In genomic region chr7:38349127-38349795, GRCh38 we compare ENCODE assay signal across 8 cellular contexts.
A peak's percentile ranks its signal among the peaks of the same experiment; 100 is the strongest.
DNase-seq lines count a peak whose midpoint lies in the region; ATAC-seq and TF ChIP-seq lines count a peak whose summit lies in the region.
"Not testable (repeated sequence)": the region's sequence is repeated elsewhere in the genome, so short reads cannot be mapped to it uniquely, and the experiment has no call there.

No MANE protein-coding gene starts in this region.

- not testable (repeated sequence) for BruUV-seq in OCI-LY7 (replicated peaks; lab: Mats Ljungman, UMichigan)

- not testable (repeated sequence) for H3K9me2 ChIP-seq in OCI-LY7 (ENCODE audit: insufficient read depth, low read length)

- H3K4me2 ChIP-seq in OCI-LY7 (ENCODE audit: low read length) = peak overlapping the region; percentile 87

- H3K27me3 Mint-ChIP-seq in activated CD8-positive, alpha-beta memory T cell treated with anti-CD3 and anti-CD28 coated beads, Interleukin-2, amount 10 ng/mL, durations not matched to agents 7 days and 5 days = not testable (repeated sequence)

- peak overlapping the region; percentile 79 for H3K27ac ChIP-seq in OCI-LY7 (ENCODE audit: low read depth, low read length, poor library complexity, severe bottlenecking)
- peak overlapping the region; percentile 85 for H3K27ac ChIP-seq in effector memory CD4-positive, alpha-beta T cell (ENCODE audit: insufficient read depth, low read length, poor library complexity, severe bottlenecking)

- not testable (repeated sequence) for H3K36me3 Mint-ChIP-seq in activated CD8-positive, alpha-beta memory T cell treated with anti-CD3 and anti-CD28 coated beads, Interleukin-2, amount 10 ng/mL, durations not matched to agents 7 days and 5 days

- ATAC-seq in GM18867 (IDR thresholded peaks at IDR 0.05; ENCODE audit: unreplicated experiment) (peak; percentile 32), GM21619 (IDR thresholded peaks at IDR 0.05; ENCODE audit: unreplicated experiment) (peak; percentile 31), HG03196 (IDR thresholded peaks at IDR 0.05; ENCODE audit: unreplicated experiment) (peak; percentile 36)
- not testable (repeated sequence) for ATAC-seq in activated CD8-positive, alpha-beta memory T cell treated with anti-CD3 and anti-CD28 coated beads, Interleukin-2, amount 10 ng/mL, durations not matched to agents 7 days and 5 days

- H3K4me3 Mint-ChIP-seq in activated CD8-positive, alpha-beta memory T cell treated with anti-CD3 and anti-CD28 coated beads, Interleukin-2, amount 10 ng/mL, durations not matched to agents 7 days and 5 days = peak overlapping the region; percentile 75

- H3K27ac Mint-ChIP-seq in activated CD8-positive, alpha-beta memory T cell treated with anti-CD3 and anti-CD28 coated beads, Interleukin-2, amount 10 ng/mL, durations not matched to agents 7 days and 5 days = peak overlapping the region; percentile 87

- H3K9me3 ChIP-seq in OCI-LY7 (ENCODE audit: low read length); effector memory CD4-positive, alpha-beta T cell (ENCODE audit: control insufficient read depth, low read length): not testable (repeated sequence)

- H3K27me3 ChIP-seq in effector memory CD4-positive, alpha-beta T cell (replicated peaks; ENCODE audit: control insufficient read depth, insufficient read depth, low read length, poor library complexity, severe bottlenecking) = not testable (repeated sequence)

- H3K79me2 ChIP-seq in OCI-LY7 (ENCODE audit: insufficient read depth, low read depth, low read length) = peaks cover 24% of the 10 kb centered on the region; the same call in 1 of the 2 replicates

- not testable (repeated sequence) for H4K20me1 ChIP-seq in OCI-LY7 (ENCODE audit: insufficient read depth, low read length)

- H3K4me3 ChIP-seq in OCI-LY7 (ENCODE audit: low read depth, low read length, poor library complexity, severe bottlenecking) = peak overlapping the region; percentile 63
- H3K4me3 ChIP-seq in effector memory CD4-positive, alpha-beta T cell (ENCODE audit: insufficient read depth, low read depth, low read length, poor library complexity, severe bottlenecking) = peak overlapping the region; percentile 29

- peak overlapping the region; percentile 72; the same call in 1 of the 2 replicates for H2AFZ ChIP-seq in OCI-LY7 (ENCODE audit: low read length)

- not testable (repeated sequence) for H3K36me3 ChIP-seq in OCI-LY7 (ENCODE audit: insufficient read depth, low read length); effector memory CD4-positive, alpha-beta T cell (ENCODE audit: control insufficient read depth, insufficient read depth, low read length)

- peaks cover 62% of the 10 kb centered on the region for H3K4me1 ChIP-seq in OCI-LY7 (ENCODE audit: insufficient read depth, low read length, poor library complexity, severe bottlenecking)
- not testable (repeated sequence) for H3K4me1 ChIP-seq in effector memory CD4-positive, alpha-beta T cell (ENCODE audit: control insufficient read depth, insufficient read depth, low read length, poor library complexity, severe bottlenecking)

- CTCF ChIA-PET in OCI-LY7 (lab: Charles Lee; ENCODE audit: unreplicated experiment) = interaction anchor here (0.9 to 1.7 kb wide), 3 partner anchors 9 to 17 kb away, joined by 3 to 13 read pairs (median 4); no protein-coding TSS in a partner anchor
- CTCF ChIA-PET in activated CD8-positive, alpha-beta memory T cell treated with anti-CD3 and anti-CD28 coated beads, Interleukin-2, amount 10 ng/mL, durations not matched to agents 7 days and 5 days (lab: Charles Lee) = not testable (repeated sequence)

- DNase-seq in CD1c-positive myeloid dendritic cell (ENCODE audit: extremely low spot score) (peak; percentile 70), OCI-LY7 (ENCODE audit: low spot score) (peak; percentile 33)
- not testable (repeated sequence) for DNase-seq in activated CD8-positive, alpha-beta memory T cell treated with anti-CD3 and anti-CD28 coated beads, Interleukin-2, amount 10 ng/mL, durations not matched to agents 7 days and 5 days; effector memory CD4-positive, alpha-beta T cell
- peak; percentile 39 for DNase-seq in stimulated activated CD4-positive, alpha-beta T cell treated with anti-CD3 and anti-CD28 coated beads, Interleukin-15, amount 100 ng/mL, for 24 hours

- POLR2A ChIA-PET in OCI-LY7 (lab: Charles Lee) = interaction anchor here (0.5 to 3.5 kb wide), 3 partner anchors 9 to 174 kb away, joined by 3 to 16 read pairs (median 11); no protein-coding TSS in a partner anchor

- H3K9me3 Mint-ChIP-seq in activated CD8-positive, alpha-beta memory T cell treated with anti-CD3 and anti-CD28 coated beads, Interleukin-2, amount 10 ng/mL, durations not matched to agents 7 days and 5 days (ENCODE audit: low read depth) = not testable (repeated sequence)

- intact Hi-C loops in OCI-LY7 (cut with micrococcal nuclease; ENCODE audit: unreplicated experiment) = not testable (repeated sequence)

- peaks cover 21% of the 10 kb centered on the region for H3K4me1 Mint-ChIP-seq in activated CD8-positive, alpha-beta memory T cell treated with anti-CD3 and anti-CD28 coated beads, Interleukin-2, amount 10 ng/mL, durations not matched to agents 7 days and 5 days

- not testable (repeated sequence) for TF ChIP-seq CTCF in OCI-LY7 (conservative IDR thresholded peaks at IDR 0.05; ENCODE audit: low read length)
